ENCODE assay signal across 40 cellular contexts in the genomic region with DNA sequence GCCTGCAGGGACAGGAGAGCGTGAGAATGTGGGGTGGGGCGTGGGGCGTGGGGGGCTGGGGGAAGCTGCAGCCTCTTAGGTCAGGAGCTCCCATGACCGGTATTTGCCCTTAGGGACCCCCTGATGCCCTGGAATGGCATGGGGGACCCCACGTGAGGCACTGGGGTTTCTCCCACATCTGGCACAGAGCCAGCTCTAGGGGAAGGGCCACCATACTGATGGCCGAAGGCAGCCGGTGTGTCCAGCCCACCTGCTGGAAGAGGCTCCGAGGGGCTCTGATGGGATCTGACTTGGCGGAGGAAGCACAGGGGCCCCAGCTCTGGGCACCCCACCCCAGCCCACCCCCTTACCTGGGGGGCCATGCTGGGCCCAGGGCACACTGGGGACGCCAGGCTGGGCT. TPM values are rescaled to one million over a fixed set of nuclear protein-coding genes. Genes with fewer than 3 reads are reported as not detected.
"Had no signal": no experiment of that assay in that cellular context is flagged by ENCODE, and none has a peak within 500 bp of the region (broad histone marks: within the 10 kb centered on the region; RNA-seq: fewer than 3 reads in every experiment).

No MANE protein-coding gene starts in this region.

- H3K9me3 ChIP-seq: MG63 had no signal

- DNase-seq: Karpas-422, Kasumi-1, MG63, MM.1S, MV-4-11, NCI-H1048, NCI-H1092, NCI-H1092 treated with DMSO at 0.1 percent for 48 hours, NCI-H1105, NCI-H1105 treated with DMSO at 0.1 percent for 48 hours, NCI-H1417, NCI-H1417 treated with DMSO at 0.1 percent for 48 hours, NCI-H1436, NCI-H1436 treated with DMSO at 0.1 percent for 48 hours, NCI-H146, NCI-H1694, NCI-H1694 treated with DMSO at 0.1 percent for 48 hours, NCI-H187, NCI-H187 treated with DMSO at 0.1 percent for 48 hours, NCI-H1930, NCI-H2029, NCI-H2029 treated with DMSO at 0.1 percent for 48 hours, NCI-H2081, NCI-H2081 treated with DMSO at 0.1 percent for 48 hours, NCI-H2107, NCI-H2171, NCI-H2171 treated with DMSO at 0.1 percent for 48 hours, NCI-H2227 treated with DMSO at 0.1 percent for 48 hours, NCI-H226, NCI-H345, NCI-H446, NCI-H446 treated with DMSO at 0.1 percent for 48 hours, NCI-H510A, NCI-H510A treated with DMSO at 0.1 percent for 48 hours, NCI-H524 had no signal

- H3K36me3 ChIP-seq: MG63 had no signal

- H3K27ac ChIP-seq: KMS-11 had no signal

- H3K4me2 ChIP-seq: KMS-11 had no signal

- H3K4me3 ChIP-seq: MG63 had no signal

- H3K27me3 ChIP-seq: MG63 had no signal

- H3K9ac ChIP-seq: KMS-11 had no signal

RNA-seq across cellular contexts. Expression of gene GATA5, which starts 10.8 kb away (rescaled TPM):
- total RNA-seq: LHCN-M2, M059J, MCF 10A had no signal

RNA-seq across cellular contexts. Expression of gene RBBP8NL, which starts 37.7 kb away (rescaled TPM):
- total RNA-seq: LHCN-M2, M059J, MCF 10A, NCI-H460 had no signal
